In the genomic region with DNA sequence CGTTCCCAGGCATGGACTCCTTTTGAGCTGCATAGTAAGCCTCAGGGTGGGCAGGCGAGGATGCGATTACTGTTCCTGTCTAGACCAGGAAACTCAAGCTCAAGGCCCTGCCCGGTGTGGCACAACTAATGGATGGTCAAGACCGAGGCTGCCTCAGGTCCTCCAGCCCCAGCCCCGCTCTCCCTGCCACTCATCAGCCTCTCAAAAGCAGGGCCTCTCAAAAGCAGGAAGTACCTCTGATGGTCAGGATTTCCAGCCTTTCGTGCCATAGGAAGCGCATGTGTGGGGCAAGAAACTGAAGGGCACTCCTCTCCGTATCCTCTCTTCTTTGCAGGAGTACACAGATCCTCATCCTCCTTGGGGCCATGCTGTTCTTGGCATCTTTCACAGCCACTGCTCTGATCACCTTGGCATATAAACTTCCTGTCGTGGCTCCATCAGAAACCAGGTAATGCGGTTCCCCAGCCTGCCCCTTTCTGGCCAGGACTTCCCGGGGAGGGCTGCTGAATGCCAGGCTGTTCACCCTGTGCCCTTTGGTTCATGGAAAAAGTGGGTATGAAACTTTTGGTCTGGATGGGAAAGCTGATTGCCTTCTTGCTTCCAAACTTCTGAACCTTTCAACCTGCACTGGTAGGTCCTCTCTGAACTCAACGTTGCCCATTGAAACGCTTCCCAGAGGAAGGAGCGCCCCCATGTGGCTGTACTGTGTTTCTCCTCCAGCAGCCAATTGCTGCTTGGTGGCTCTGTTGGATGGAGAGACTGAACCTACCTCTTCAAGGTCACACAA, we compare ENCODE assay signal across 9 cellular contexts.
DNase-seq lines count a peak whose midpoint lies in the region; ATAC-seq and TF ChIP-seq lines count a peak whose summit lies in the region.
"Had no signal": no experiment of that assay in that cellular context is flagged by ENCODE, and none has a peak within 500 bp of the region (broad histone marks: within the 10 kb centered on the region; RNA-seq: fewer than 3 reads in every experiment).

No MANE protein-coding gene starts in this region.

- H3K4me2 ChIP-seq in KMS-11, result no peak overlapping the region

- H3K4me3 ChIP-seq in KMS-11 (IDR thresholded peaks at IDR 0.05; ENCODE audit: insufficient read depth, low read depth, low read length), result no peak overlapping the region
- H3K4me3 ChIP-seq in body of pancreas, result no peak overlapping the region

- H3K27ac ChIP-seq in KMS-11, result no peak overlapping the region
- peak overlapping the region in 1 of 4 donors; percentile 6 for H3K27ac ChIP-seq in body of pancreas
- H3K27ac ChIP-seq: neutrophil had no signal

- TF ChIP-seq CTCF in AG09319 (IDR thresholded peaks at IDR 0.05; ENCODE audit: low read depth, low read length) (peak; percentile 51), KMS-11 (conservative IDR thresholded peaks at IDR 0.05; ENCODE audit: low read depth, low read length) (peak; percentile 98), body of pancreas (IDR thresholded peaks at IDR 0.05) (peak in 6 of 7 experiments; percentile 28 to 70 (median 52))

- no peak for TF ChIP-seq POLR2A in body of pancreas (IDR thresholded peaks at IDR 0.05)

- H3K79me2 ChIP-seq in KMS-11 (ENCODE audit: insufficient read depth, low read depth), result no peaks in the 10 kb centered on the region

- ATAC-seq in GM18502 (IDR thresholded peaks at IDR 0.05; ENCODE audit: poor library complexity, unreplicated experiment), result peak; percentile 78
- ATAC-seq in body of pancreas, result peak; percentile 36
- ATAC-seq in stimulated activated naive CD8-positive, alpha-beta T cell treated with anti-CD3 and anti-CD28 coated beads, Interleukin-15, Interleukin-2, amounts not matched to agents 100 U/mL and 50 U/mL, for 24 hours, result no peak
- ATAC-seq in GM18870 (IDR thresholded peaks at IDR 0.05; ENCODE audit: unreplicated experiment), result no peak

- no peaks in the 10 kb centered on the region for H3K27me3 ChIP-seq in KMS-11 (ENCODE audit: insufficient read depth, low read depth)
- H3K27me3 ChIP-seq in body of pancreas, result no peaks in the 10 kb centered on the region
- H3K27me3 ChIP-seq: neutrophil had no signal

- intact Hi-C loops in body of pancreas (cut with DNase I), result no loop called here

- no peaks in the 10 kb centered on the region for H3K36me3 ChIP-seq in KMS-11 (ENCODE audit: insufficient read depth)
- no peaks in the 10 kb centered on the region for H3K36me3 ChIP-seq in body of pancreas (replicated peaks in 1 of 2; ENCODE audit: insufficient read depth in 1 of 2, low read depth in 2 of 2)
- H3K36me3 ChIP-seq: neutrophil had no signal

- DNase-seq in AG09319 (ENCODE audit: extremely low read depth, low read depth) (peak; percentile 10), RPMI8226 (peak; percentile 71), body of pancreas (peak; percentile 37 to 56 (median 52)), iPS-NIHi7 (ENCODE audit: extremely low spot score) (peak; percentile 63)
- peak; percentile 60 for DNase-seq in stimulated activated naive CD8-positive, alpha-beta T cell treated with anti-CD3 and anti-CD28 coated beads, Interleukin-15, Interleukin-2, amounts not matched to agents 100 U/mL and 50 U/mL, for 24 hours

- H4K20me1 ChIP-seq in KMS-11 (ENCODE audit: insufficient read depth), result no peaks in the 10 kb centered on the region

- no peak overlapping the region for H3K9ac ChIP-seq in KMS-11

- WGBS in body of pancreas, 2 donors, result 71 to 76% methylated on average over 9 to 15 of the region's 15 CpGs

- no peak overlapping the region for H2AFZ ChIP-seq in KMS-11 (ENCODE audit: low read depth)

- peaks cover 6% of the 10 kb centered on the region for H3K4me1 ChIP-seq in KMS-11 (ENCODE audit: low read depth, poor library complexity, severe bottlenecking)
- peaks cover 18% of the 10 kb centered on the region for H3K4me1 ChIP-seq in body of pancreas

- H3K9me3 ChIP-seq in body of pancreas, result no peaks in the 10 kb centered on the region
- H3K9me3 ChIP-seq: neutrophil had no signal

Comparison
In these comparisons a context has a peak if more than half of its experiments do, and no peak if none do; other contexts are left out.
1. DNase-seq: peak in every context shown above with its lines; median percentile 71 in RPMI8226; 63 in iPS-NIHi7; 60 in stimulated activated naive CD8-positive, alpha-beta T cell treated with anti-CD3 and anti-CD28 coated beads, Interleukin-15, Interleukin-2, amounts not matched to agents 100 U/mL and 50 U/mL, for 24 hours; 52 in body of pancreas; 10 in AG09319.
2. ATAC-seq: peak in GM18502 (single experiment) and body of pancreas (single experiment); none in stimulated activated naive CD8-positive, alpha-beta T cell treated with anti-CD3 and anti-CD28 coated beads, Interleukin-15, Interleukin-2, amounts not matched to agents 100 U/mL and 50 U/mL, for 24 hours (single experiment) and GM18870 (single experiment).
3. Peak in every context shown above with its lines, with median percentiles within 50 percentile points of each other: CTCF ChIP-seq.